Comparison of ENCODE assay signal across 27 cellular contexts in genomic region chr16:85033153-85033552, GRCh38.
"Had no signal": no experiment of that assay in that cellular context is flagged by ENCODE, and none has a peak within 500 bp of the region (broad histone marks: within the 10 kb centered on the region; RNA-seq: fewer than 3 reads in every experiment).

No MANE protein-coding gene starts in this region.

- H3K27ac Mint-ChIP-seq: activated naive CD8-positive, alpha-beta T cell treated with anti-CD3 and anti-CD28 coated beads for 36 hours; activated T-cell treated with anti-CD3 and anti-CD28 coated beads, Interleukin-2, amount 50 U/mL, for 72 hours; nephron; progenitor cell of endocrine pancreas; stimulated activated effector memory CD8-positive, alpha-beta T cell treated with anti-CD3 and anti-CD28 coated beads, Interleukin-12 subunit alpha, Interleukin-12 subunit beta, amount 100 ng/mL, for 72 hours; stimulated activated naive CD8-positive, alpha-beta T cell treated with anti-CD3 and anti-CD28 coated beads, Interleukin-15, Interleukin-2, amounts not matched to agents 100 ng/mL and 50 ng/mL, for 24 hours; type B pancreatic cell had no signal

- H3K36me3 Mint-ChIP-seq: activated naive CD8-positive, alpha-beta T cell treated with anti-CD3 and anti-CD28 coated beads for 36 hours; type B pancreatic cell had no signal

- DNase-seq: activated CD4-positive, alpha-beta T cell treated with anti-CD3 and anti-CD28 coated beads for 4 hours; activated CD4-positive, alpha-beta T cell treated with anti-CD3 and anti-CD28 coated beads, Interleukin-2, amount 50 U/mL, for 4 hours; activated effector memory CD4-positive, alpha-beta T cell treated with Interleukin-2 at 50 U/mL for 16 hours; activated naive CD4-positive, alpha-beta T cell treated with Interleukin-2 at 50 U/mL for 16 hours; activated naive CD8-positive, alpha-beta T cell treated with anti-CD3 and anti-CD28 coated beads for 36 hours; activated T-cell treated with anti-CD3 and anti-CD28 coated beads for 4 hours; activated T-cell treated with anti-CD3 and anti-CD28 coated beads, Interleukin-2, amount 50 U/mL, for 72 hours; adrenal gland; aorta; body of pancreas; dermis blood vessel endothelial cell; effector CD4-positive, alpha-beta T cell; left cardiac atrium; left ventricle myocardium superior; mammary epithelial cell; ovary; stimulated activated CD4-positive, alpha-beta T cell treated with anti-CD3 and anti-CD28 coated beads, Interleukin-4, amount 100 ng/mL, for 24 hours; uterus had no signal

- H3K36me3 ChIP-seq: adrenal gland, ovary, thoracic aorta, uterus had no signal

- H3K4me3 Mint-ChIP-seq: activated naive CD8-positive, alpha-beta T cell treated with anti-CD3 and anti-CD28 coated beads for 36 hours; activated T-cell treated with anti-CD3 and anti-CD28 coated beads, Interleukin-2, amount 50 U/mL, for 72 hours; nephron; stimulated activated effector memory CD8-positive, alpha-beta T cell treated with anti-CD3 and anti-CD28 coated beads, Interleukin-12 subunit alpha, Interleukin-12 subunit beta, amount 100 ng/mL, for 72 hours; stimulated activated naive CD8-positive, alpha-beta T cell treated with anti-CD3 and anti-CD28 coated beads, Interleukin-15, Interleukin-2, amounts not matched to agents 100 ng/mL and 50 ng/mL, for 24 hours; type B pancreatic cell had no signal

- ATAC-seq: activated T-cell treated with anti-CD3 and anti-CD28 coated beads, Interleukin-2, amount 50 U/mL, for 72 hours; body of pancreas; left cardiac atrium; left ventricle myocardium superior; sciatic nerve; stimulated activated effector memory CD8-positive, alpha-beta T cell treated with anti-CD3 and anti-CD28 coated beads, Interleukin-12 subunit alpha, Interleukin-12 subunit beta, amount 100 ng/mL, for 72 hours had no signal

- H3K4me3 ChIP-seq: adrenal gland, body of pancreas, ovary, skin epidermis, thoracic aorta, uterus had no signal

- H3K27me3 Mint-ChIP-seq: activated naive CD8-positive, alpha-beta T cell treated with anti-CD3 and anti-CD28 coated beads for 36 hours; stimulated activated naive CD8-positive, alpha-beta T cell treated with anti-CD3 and anti-CD28 coated beads, Interleukin-15, Interleukin-2, amounts not matched to agents 100 ng/mL and 50 ng/mL, for 24 hours had no signal

- H3K27me3 ChIP-seq: adrenal gland, body of pancreas, ovary, uterus had no signal

- H3K9me3 Mint-ChIP-seq: activated naive CD8-positive, alpha-beta T cell treated with anti-CD3 and anti-CD28 coated beads for 36 hours; activated T-cell treated with anti-CD3 and anti-CD28 coated beads, Interleukin-2, amount 50 U/mL, for 72 hours; nephron; stimulated activated effector memory CD8-positive, alpha-beta T cell treated with anti-CD3 and anti-CD28 coated beads, Interleukin-12 subunit alpha, Interleukin-12 subunit beta, amount 100 ng/mL, for 72 hours; stimulated activated naive CD8-positive, alpha-beta T cell treated with anti-CD3 and anti-CD28 coated beads, Interleukin-15, Interleukin-2, amounts not matched to agents 100 ng/mL and 50 ng/mL, for 24 hours; type B pancreatic cell had no signal

- H3K9me3 ChIP-seq: adrenal gland, body of pancreas, ovary, thoracic aorta, uterus had no signal

- H3K27ac ChIP-seq: adrenal gland, body of pancreas, epithelial cell of prostate, ovary, skin epidermis, thoracic aorta, uterus had no signal
